In genomic region chr1:158246650-158247049, GRCh38 we compare ENCODE assay signal across 17 cellular contexts. TPM values are rescaled to one million over a fixed set of nuclear protein-coding genes. Genes with fewer than 3 reads are reported as not detected.
DNase-seq lines count a peak whose midpoint lies in the region; FAIRE-seq and TF ChIP-seq lines count a peak whose summit lies in the region.
"Had no signal": no experiment of that assay in that cellular context is flagged by ENCODE, and none has a peak within 500 bp of the region (broad histone marks: within the 10 kb centered on the region; RNA-seq: fewer than 3 reads in every experiment).

No MANE protein-coding gene starts in this region.

- TF ChIP-seq CTCF in OCI-LY1 (IDR thresholded peaks at IDR 0.05; ENCODE audit: low read length) (peak; percentile 29; the same call in 1 of the 2 replicates), kidney (IDR thresholded peaks at IDR 0.05; ENCODE audit: borderline replicate concordance, extremely low read depth, insufficient read depth) (no peak)

- no peak overlapping the region for H2AFZ ChIP-seq in OCI-LY1 (ENCODE audit: low read length)

- H4K20me1 ChIP-seq in OCI-LY1 (ENCODE audit: insufficient read depth, low read length) = no peaks in the 10 kb centered on the region

- H3K36me3 ChIP-seq in OCI-LY1 (ENCODE audit: insufficient read depth, low read length) (no peaks in the 10 kb centered on the region), kidney (ENCODE audit: control insufficient read depth in 1 of 2, insufficient read depth in 2 of 2, low read length in 2 of 2) (no peaks in the 10 kb centered on the region)
- H3K36me3 ChIP-seq: cardiac muscle cell, prostate gland, WERI-Rb-1 had no signal

- DNase-seq in ELR (ENCODE audit: low read depth) (peak; percentile 3), GM18507 (ENCODE audit: extremely low spot score, insufficient read length, low read depth) (no peak), kidney (peak; percentile 41), NCI-H2029 treated with DMSO at 0.1 percent for 48 hours (lab: John Stamatoyannopoulos, UW) (no peak)
- no peak for DNase-seq in activated CD4-positive, CD25-positive, alpha-beta regulatory T cell (lab: John Stamatoyannopoulos, UW)
- DNase-seq in effector CD8-positive, alpha-beta T cell (lab: John Stamatoyannopoulos, UW) = no peak
- DNase-seq: activated effector memory CD4-positive, alpha-beta T cell treated with Interleukin-2 at 50 U/mL for 16 hours; Caco-2; mucosa of descending colon; NCI-H2029; SHP77 treated with DMSO at 0.1 percent for 48 hours; stimulated activated CD4-positive, alpha-beta T cell treated with anti-CD3 and anti-CD28 coated beads, Interleukin-4, amount 100 ng/mL, for 1 hour; WERI-Rb-1 had no signal

- no peaks in the 10 kb centered on the region for H3K27me3 ChIP-seq in OCI-LY1 (ENCODE audit: insufficient read depth, low read length)
- H3K27me3 ChIP-seq: cardiac muscle cell had no signal

- H3K27ac ChIP-seq in OCI-LY1 (ENCODE audit: low read depth, low read length, poor library complexity, severe bottlenecking) (no peak overlapping the region), kidney (ENCODE audit: low read depth in 2 of 2, low read length in 2 of 2) (no peak overlapping the region)
- H3K27ac ChIP-seq: cardiac muscle cell, epithelial cell of prostate, prostate gland, WERI-Rb-1 had no signal

- H3K4me1 ChIP-seq in OCI-LY1 (ENCODE audit: insufficient read depth, low read length, severe bottlenecking) (peaks cover 9% of the 10 kb centered on the region), kidney (ENCODE audit: control insufficient read depth in 1 of 2, insufficient read depth in 1 of 2, low read depth in 1 of 2, low read length in 2 of 2) (no peaks in the 10 kb centered on the region)
- H3K4me1 ChIP-seq: Caco-2, prostate gland had no signal

- no peaks in the 10 kb centered on the region for H3K9me2 ChIP-seq in OCI-LY1 (ENCODE audit: low read depth, low read length)

- no peaks in the 10 kb centered on the region for H3K9me3 ChIP-seq in OCI-LY1 (ENCODE audit: low read length)
- no peaks in the 10 kb centered on the region for H3K9me3 ChIP-seq in kidney (ENCODE audit: control insufficient read depth in 1 of 2, low read length in 2 of 2)
- H3K9me3 ChIP-seq: Caco-2, mucosa of descending colon, prostate gland had no signal

- intact Hi-C loops in kidney (cut with DNase I) = no loop called here

- H3K4me2 ChIP-seq in OCI-LY1 (ENCODE audit: low read length) = no peak overlapping the region

- FAIRE-seq in GM18507 (lab: Jason Lieb, UNC) = peak; percentile 77
- no peak for FAIRE-seq in kidney (lab: Jason Lieb, UNC)

- H3K4me3 ChIP-seq in OCI-LY1 (ENCODE audit: low read depth, low read length, poor library complexity, severe bottlenecking) (no peak overlapping the region), kidney (ENCODE audit: low read length in 2 of 2) (no peak overlapping the region)
- H3K4me3 ChIP-seq: cardiac muscle cell, mucosa of descending colon, prostate gland had no signal

- no peak overlapping the region for H3K9ac ChIP-seq in OCI-LY1 (ENCODE audit: low read length)
- no peak overlapping the region for H3K9ac ChIP-seq in kidney (ENCODE audit: low read length in 2 of 2)

- no peaks in the 10 kb centered on the region for H3K79me2 ChIP-seq in OCI-LY1 (ENCODE audit: insufficient read depth, low read length)

- no peaks in the 10 kb centered on the region for H3F3A ChIP-seq in OCI-LY1 (ENCODE audit: insufficient read depth, low read length)

RNA-seq across cellular contexts. Expression of gene CD1A, which starts 7.6 kb away (rescaled TPM):
- 0.22 TPM for total RNA-seq in kidney
- not detected for polyA plus RNA-seq in kidney (ENCODE audit: insufficient read depth, low read depth, low replicate concordance)
- total RNA-seq: Caco-2, cardiac muscle cell, mucosa of descending colon, prostate gland had no signal
- polyA plus RNA-seq: cardiac muscle cell had no signal

RNA-seq across cellular contexts. Expression of gene CD1C, which starts 43.1 kb away (rescaled TPM):
- total RNA-seq in kidney = 4.8 TPM
- 0.45 TPM for polyA plus RNA-seq in kidney (ENCODE audit: insufficient read depth, low read depth, low replicate concordance)
- total RNA-seq: Caco-2, cardiac muscle cell had no signal
- polyA plus RNA-seq: cardiac muscle cell had no signal

Comparison
In these comparisons a context has a peak if more than half of its experiments do, and no peak if none do; other contexts are left out.
1. DNase-seq: peak in ELR (single experiment) and kidney (single experiment); none in GM18507 (single experiment), activated CD4-positive, CD25-positive, alpha-beta regulatory T cell (0 of 4), effector CD8-positive, alpha-beta T cell (single experiment) and NCI-H2029 treated with DMSO at 0.1 percent for 48 hours (single experiment).